ENCODE assay signal across 10 cellular contexts in the genomic region with DNA sequence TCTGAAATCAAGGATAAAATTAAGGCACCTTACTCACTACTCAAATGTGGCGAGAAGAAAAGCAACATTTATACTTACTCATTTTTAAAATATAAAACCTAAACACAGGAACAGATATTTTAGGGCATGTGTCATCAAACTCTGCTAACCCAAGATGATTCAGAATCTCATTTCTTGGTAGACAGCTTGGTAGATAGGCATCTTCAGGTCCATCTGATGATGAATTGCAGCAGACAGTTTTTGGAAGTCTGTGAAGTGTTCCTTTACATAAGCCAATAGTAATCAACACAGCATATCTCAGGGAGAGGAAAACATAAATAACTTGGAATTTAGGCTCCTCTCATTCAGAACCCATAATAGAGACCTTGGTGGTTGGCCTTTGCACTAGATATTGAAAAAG. TPM values are rescaled to one million over a fixed set of nuclear protein-coding genes. Genes with fewer than 3 reads are reported as not detected.
DNase-seq lines count a peak whose midpoint lies in the region; ATAC-seq, FAIRE-seq and TF ChIP-seq lines count a peak whose summit lies in the region.
"Had no signal": no experiment of that assay in that cellular context is flagged by ENCODE, and none has a peak within 500 bp of the region (broad histone marks: within the 10 kb centered on the region; RNA-seq: fewer than 3 reads in every experiment).

No MANE protein-coding gene starts in this region.

- peaks cover 63 to 75% of the 10 kb centered on the region in 2 donors for H3K4me1 Mint-ChIP-seq in natural killer cell treated with Interleukin-12 subunit alpha and Interleukin-12 subunit beta and Interleukin-15 and Interleukin-18, amount 100 ng/mL, for 72 hours (ENCODE audit: low read depth in 2 of 2)

- H3F3A ChIP-seq in MM.1S (ENCODE audit: insufficient read depth, low read length), result peaks cover 38% of the 10 kb centered on the region

- no peak for FAIRE-seq in urothelium cell line (lab: Jason Lieb, UNC)

- peaks cover 52% of the 10 kb centered on the region for H3K4me1 ChIP-seq in BLaER1
- peaks cover 52% of the 10 kb centered on the region for H3K4me1 ChIP-seq in MM.1S (ENCODE audit: low read length)
- peaks cover 3% of the 10 kb centered on the region; the same call in 1 of the 2 replicates for H3K4me1 ChIP-seq in HAP-1

- H3K79me2 ChIP-seq in MM.1S (ENCODE audit: low read length), result peaks cover 86% of the 10 kb centered on the region

- in situ Hi-C loops in HAP-1 (cut with MboI; ENCODE audit: low sequenced_read_pairs), result loop anchor here (5.0 kb wide), 1 partner anchor 228 kb away; no protein-coding TSS in a partner anchor

- H3K27me3 ChIP-seq in BLaER1 (no peaks in the 10 kb centered on the region), MM.1S (replicated peaks; ENCODE audit: insufficient read depth, low read length) (no peaks in the 10 kb centered on the region), HAP-1 (ENCODE audit: low read depth) (no peaks in the 10 kb centered on the region)

- H3K27me3 Mint-ChIP-seq in natural killer cell treated with Interleukin-12 subunit alpha and Interleukin-12 subunit beta and Interleukin-15 and Interleukin-18, amount 100 ng/mL, for 72 hours, result no peaks in the 10 kb centered on the region

- H3K27ac Mint-ChIP-seq in natural killer cell treated with Interleukin-12 subunit alpha and Interleukin-12 subunit beta and Interleukin-15 and Interleukin-18, amount 100 ng/mL, for 72 hours, result peak overlapping the region; percentile 99 to 100

- H3K4me3 Mint-ChIP-seq in natural killer cell treated with Interleukin-12 subunit alpha and Interleukin-12 subunit beta and Interleukin-15 and Interleukin-18, amount 100 ng/mL, for 72 hours, result peak overlapping the region; percentile 99

- H3K9ac ChIP-seq in BLaER1, result no peak overlapping the region
- no peak overlapping the region for H3K9ac ChIP-seq in MM.1S (ENCODE audit: low read length)

- H3K27ac ChIP-seq in BLaER1, result no peak overlapping the region
- peak overlapping the region; percentile 21; the same call in 1 of the 2 replicates for H3K27ac ChIP-seq in MM.1S (ENCODE audit: low read length)

- H4K20me1 ChIP-seq in BLaER1, result peaks cover 63% of the 10 kb centered on the region
- H4K20me1 ChIP-seq in MM.1S (ENCODE audit: insufficient read depth, low read length), result no peaks in the 10 kb centered on the region

- H3K36me3 ChIP-seq in BLaER1 (peaks cover 33% of the 10 kb centered on the region; the same call in 1 of the 2 replicates), MM.1S (replicated peaks; ENCODE audit: insufficient read depth, low read length) (peaks cover 7% of the 10 kb centered on the region; the same call in 1 of the 2 replicates), HAP-1 (replicated peaks) (no peaks in the 10 kb centered on the region; the same call in 1 of the 2 replicates)

- no peak overlapping the region for H2AFZ ChIP-seq in MM.1S (ENCODE audit: low read length)

- H3K9me3 ChIP-seq in BLaER1 (no peaks in the 10 kb centered on the region), MM.1S (replicated peaks; ENCODE audit: insufficient read depth, low read length) (no peaks in the 10 kb centered on the region), HAP-1 (no peaks in the 10 kb centered on the region)

- H3K36me3 Mint-ChIP-seq in natural killer cell treated with Interleukin-12 subunit alpha and Interleukin-12 subunit beta and Interleukin-15 and Interleukin-18, amount 100 ng/mL, for 72 hours, result peaks cover 30% of the 10 kb centered on the region
- H3K36me3 Mint-ChIP-seq: naive B cell had no signal

- H3K9me3 Mint-ChIP-seq in natural killer cell treated with Interleukin-12 subunit alpha and Interleukin-12 subunit beta and Interleukin-15 and Interleukin-18, amount 100 ng/mL, for 72 hours, result no peaks in the 10 kb centered on the region
- H3K9me3 Mint-ChIP-seq: naive B cell had no signal

- no peak for TF ChIP-seq CTCF in MM.1S (IDR thresholded peaks at IDR 0.05; ENCODE audit: low read length)
- no peak for TF ChIP-seq CTCF in choroid plexus epithelial cell (conservative IDR thresholded peaks at IDR 0.05; ENCODE audit: low read depth, low read length)

- no peaks in the 10 kb centered on the region for H3K9me2 ChIP-seq in MM.1S (replicated peaks; ENCODE audit: insufficient read depth, low read length)

- H3K4me2 ChIP-seq in BLaER1 (peak overlapping the region; percentile 81; the same call in 1 of the 2 replicates), MM.1S (ENCODE audit: low read depth, low read length) (peak overlapping the region; percentile 95)

- H3K4me3 ChIP-seq in BLaER1 (no peak overlapping the region), MM.1S (ENCODE audit: low read length) (no peak overlapping the region), choroid plexus epithelial cell (ENCODE audit: low read depth, low read length) (no peak overlapping the region), HAP-1 (no peak overlapping the region)

- ATAC-seq in natural killer cell treated with Interleukin-12 subunit alpha and Interleukin-12 subunit beta and Interleukin-15 and Interleukin-18, amount 100 ng/mL, for 72 hours, result peak in 1 of 2 donors; percentile 49
- ATAC-seq in GM21515 (IDR thresholded peaks at IDR 0.05; ENCODE audit: unreplicated experiment), result no peak

- DNase-seq in MM.1S (no peak), choroid plexus epithelial cell (ENCODE audit: low read depth) (peak; percentile 82), SKM-1 (lab: John Stamatoyannopoulos, UW; ENCODE audit: unreplicated experiment) (no peak), HAP-1 (ENCODE audit: low spot score in 2 of 2) (no peak), urothelium cell line (ENCODE audit: low spot score) (no peak)
- no peak for DNase-seq in natural killer cell treated with Interleukin-12 subunit alpha and Interleukin-12 subunit beta and Interleukin-15 and Interleukin-18, amount 100 ng/mL, for 72 hours (ENCODE audit: low spot score)
- DNase-seq: naive B cell, NCI-H69 had no signal

RNA-seq across cellular contexts. Expression of a gene that starts 3.4 kb away (rescaled TPM):
- total RNA-seq in natural killer cell treated with Interleukin-12 subunit alpha and Interleukin-12 subunit beta and Interleukin-15 and Interleukin-18, amount 100 ng/mL, for 72 hours, result 100 to 1,000 TPM; 152 to 245 TPM

RNA-seq across cellular contexts. Expression of a gene that starts 54.7 kb away (rescaled TPM):
- 100 to 1,000 TPM; 104 to 130 TPM for total RNA-seq in natural killer cell treated with Interleukin-12 subunit alpha and Interleukin-12 subunit beta and Interleukin-15 and Interleukin-18, amount 100 ng/mL, for 72 hours
